In genomic region chr10:95819620-95820329, GRCh38 we compare ENCODE assay signal across 14 cellular contexts.
DNase-seq lines count a peak whose midpoint lies in the region; ATAC-seq and TF ChIP-seq lines count a peak whose summit lies in the region.
"Had no signal": no experiment of that assay in that cellular context is flagged by ENCODE, and none has a peak within 500 bp of the region (broad histone marks: within the 10 kb centered on the region; RNA-seq: fewer than 3 reads in every experiment).

No MANE protein-coding gene starts in this region.

- intact Hi-C loops in left ventricle myocardium inferior (cut with micrococcal nuclease) (loop anchor here (10.0 kb wide), 1 partner anchor 55 kb away; no protein-coding TSS in a partner anchor), Right ventricle myocardium superior (cut with DNase I) (no loop called here)

- no peaks in the 10 kb centered on the region for H3K27me3 ChIP-seq in left ventricle myocardium inferior (ENCODE audit: low read depth)
- H3K27me3 ChIP-seq: pancreas had no signal

- POLR2A ChIA-PET in HEK293T (lab: Yijun Ruan, JAX): no interaction called here

- peaks cover 12% of the 10 kb centered on the region for H3K9me3 ChIP-seq in left ventricle myocardium inferior (replicated peaks)
- H3K9me3 ChIP-seq: HAP-1, pancreas had no signal

- DNase-seq in left ventricle myocardium inferior (no peak), Right ventricle myocardium superior (no peak), SK-MEL-5 (ENCODE audit: low read depth, low spot score) (peak; percentile 54), foreskin melanocyte (peak; percentile 56), HEK293T (ENCODE audit: extremely low spot score) (no peak)
- no peak for DNase-seq in activated T-cell treated with anti-CD3 and anti-CD28 coated beads, Interleukin-2, amount 50 U/mL, for 1 hour
- DNase-seq: activated CD4-positive, alpha-beta T cell treated with anti-CD3 and anti-CD28 coated beads, Interleukin-2, amount 10 ng/mL, durations not matched to agents 7 days and 5 days; activated naive CD4-positive, alpha-beta T cell; erythroblast; mammary epithelial cell; pancreas had no signal

- no peaks in the 10 kb centered on the region for H3K36me3 ChIP-seq in left ventricle myocardium inferior
- H3K36me3 ChIP-seq: HAP-1, pancreas had no signal

- H3K4me3 ChIP-seq in left ventricle myocardium inferior: no peak overlapping the region
- H3K4me3 ChIP-seq: HAP-1, pancreas had no signal

- in situ Hi-C loops in SK-MEL-5 (cut with HindIII; ENCODE audit: low pct_unique_long_range_greater_than_20kb, low sequenced_read_pairs): no loop called here

- peaks cover 26% of the 10 kb centered on the region for H3K4me1 ChIP-seq in left ventricle myocardium inferior
- H3K4me1 ChIP-seq: HAP-1, pancreas had no signal

- ATAC-seq in Right ventricle myocardium superior (ENCODE audit: poor library complexity) (no peak), GM18861 (IDR thresholded peaks at IDR 0.05; ENCODE audit: unreplicated experiment) (no peak), HG02870 (IDR thresholded peaks at IDR 0.05; ENCODE audit: unreplicated experiment) (no peak)

- peak overlapping the region; percentile 22 for H3K27ac ChIP-seq in left ventricle myocardium inferior (replicated peaks)
- H3K27ac ChIP-seq: pancreas had no signal

- CTCF ChIA-PET in HEK293T (lab: Yijun Ruan, JAX): no interaction called here

- TF ChIP-seq CTCF in left ventricle myocardium inferior (IDR thresholded peaks at IDR 0.05; ENCODE audit: borderline replicate concordance): no peak

TF ChIP-seq in HEK293T, 16 proteins besides CTCF, POLR2A, EP300 and RAD21:
- no peak for TF ChIP-seq ARNT (IDR thresholded peaks at IDR 0.05)
- TF ChIP-seq LEF1 (IDR thresholded peaks at IDR 0.05; ENCODE audit: borderline replicate concordance): no peak
- TF ChIP-seq SUZ12 (IDR thresholded peaks at IDR 0.05): no peak
- TF ChIP-seq TARDBP (IDR thresholded peaks at IDR 0.05): no peak
- no peak for TF ChIP-seq NFRKB (IDR thresholded peaks at IDR 0.05)

Comparison
In these comparisons a context has a peak if more than half of its experiments do, and no peak if none do; other contexts are left out.
1. DNase-seq: peak in SK-MEL-5 (single experiment) and foreskin melanocyte (single experiment); none in left ventricle myocardium inferior (single experiment), Right ventricle myocardium superior (single experiment), HEK293T (single experiment) and activated T-cell treated with anti-CD3 and anti-CD28 coated beads, Interleukin-2, amount 50 U/mL, for 1 hour (single experiment).